ENCODE assay signal across 11 cellular contexts in genomic region chr1:194102607-194103006, GRCh38.
DNase-seq lines count a peak whose midpoint lies in the region; ATAC-seq and TF ChIP-seq lines count a peak whose summit lies in the region.
"Had no signal": no experiment of that assay in that cellular context is flagged by ENCODE, and none has a peak within 500 bp of the region (broad histone marks: within the 10 kb centered on the region; RNA-seq: fewer than 3 reads in every experiment).

No MANE protein-coding gene starts in this region.

- no peaks in the 10 kb centered on the region for H3K9me2 ChIP-seq in OCI-LY7 (ENCODE audit: insufficient read depth, low read length)

- intact Hi-C loops in OCI-LY7 (cut with micrococcal nuclease; ENCODE audit: unreplicated experiment) (loop anchor here (1.0 kb wide), 1 partner anchor 193 kb away; no protein-coding TSS in a partner anchor), sigmoid colon (cut with DNase I) (no loop called here)

- H3K4me3 ChIP-seq in OCI-LY7 (ENCODE audit: low read depth, low read length, poor library complexity, severe bottlenecking) = no peak overlapping the region
- H3K4me3 ChIP-seq in foreskin fibroblast (ENCODE audit: low read depth in 1 of 2, low read length in 2 of 2) = no peak overlapping the region
- no peak overlapping the region for H3K4me3 ChIP-seq in sigmoid colon
- no peak overlapping the region for H3K4me3 ChIP-seq in upper lobe of left lung
- H3K4me3 ChIP-seq: skin epidermis had no signal

- no peak overlapping the region for H3K4me2 ChIP-seq in OCI-LY7 (ENCODE audit: low read length)

- DNase-seq in H4 (ENCODE audit: low spot score) (peak; percentile 11), OCI-LY7 (ENCODE audit: low spot score) (peak; percentile 61), foreskin fibroblast (peak in 1 of 2 donors; percentile 12), sigmoid colon (no peak), upper lobe of left lung (no peak), SHP77 (lab: John Stamatoyannopoulos, UW) (no peak)
- DNase-seq: erythroblast, NCI-H1048 had no signal

- POLR2A ChIA-PET in OCI-LY7 (lab: Charles Lee) = interaction anchor here (2.6 kb wide), 1 partner anchor 11 kb away, joined by 8 read pairs; no protein-coding TSS in a partner anchor

- H4K20me1 ChIP-seq in OCI-LY7 (ENCODE audit: insufficient read depth, low read length) = no peaks in the 10 kb centered on the region

- no peak for TF ChIP-seq EP300 in sigmoid colon (IDR thresholded peaks at IDR 0.05)
- TF ChIP-seq EP300 in upper lobe of left lung (IDR thresholded peaks at IDR 0.05) = no peak

- CTCF ChIA-PET in OCI-LY7 (lab: Charles Lee; ENCODE audit: unreplicated experiment) = no interaction called here

- H3K27ac ChIP-seq in C4-2B (no peak overlapping the region), OCI-LY7 (ENCODE audit: low read depth, low read length, poor library complexity, severe bottlenecking) (no peak overlapping the region), sigmoid colon (no peak overlapping the region), upper lobe of left lung (no peak overlapping the region)
- H3K27ac ChIP-seq: skin epidermis had no signal

- H3K4me1 ChIP-seq in OCI-LY7 (ENCODE audit: insufficient read depth, low read length, poor library complexity, severe bottlenecking) (no peaks in the 10 kb centered on the region), sigmoid colon (no peaks in the 10 kb centered on the region), upper lobe of left lung (no peaks in the 10 kb centered on the region)

- H3K36me3 ChIP-seq in OCI-LY7 (ENCODE audit: insufficient read depth, low read length) = no peaks in the 10 kb centered on the region
- no peaks in the 10 kb centered on the region for H3K36me3 ChIP-seq in sigmoid colon
- no peaks in the 10 kb centered on the region for H3K36me3 ChIP-seq in upper lobe of left lung

- 63 to 71% methylated on average over 2 of the region's 2 CpGs for WGBS in sigmoid colon, 2 donors
- 68 to 72% methylated on average over 2 of the region's 2 CpGs for WGBS in upper lobe of left lung, 2 donors

- H3K9me3 ChIP-seq in OCI-LY7 (ENCODE audit: low read length) (no peaks in the 10 kb centered on the region), sigmoid colon (no peaks in the 10 kb centered on the region), upper lobe of left lung (no peaks in the 10 kb centered on the region)

- H3K79me2 ChIP-seq in OCI-LY7 (ENCODE audit: insufficient read depth, low read depth, low read length) = no peaks in the 10 kb centered on the region

- H3K27me3 ChIP-seq in sigmoid colon (no peaks in the 10 kb centered on the region), upper lobe of left lung (no peaks in the 10 kb centered on the region)

- H2AFZ ChIP-seq in OCI-LY7 (ENCODE audit: low read length) = no peak overlapping the region; the same call in 1 of the 2 replicates

- no peak for ATAC-seq in HG03521 (IDR thresholded peaks at IDR 0.05; ENCODE audit: unreplicated experiment)
- no peak for ATAC-seq in upper lobe of left lung (ENCODE audit: low FRiP score in 2 of 2)

- no TSS peak for BruUV-seq in OCI-LY7 (replicated peaks; lab: Mats Ljungman, UMichigan)

- TF ChIP-seq POLR2A in sigmoid colon (IDR thresholded peaks at IDR 0.05) (no peak), upper lobe of left lung (IDR thresholded peaks at IDR 0.05) (no peak)

- TF ChIP-seq CTCF in C4-2B (conservative IDR thresholded peaks at IDR 0.05) (peak; percentile 48), OCI-LY7 (conservative IDR thresholded peaks at IDR 0.05; ENCODE audit: low read length) (peak; percentile 75), foreskin fibroblast (IDR thresholded peaks at IDR 0.05; ENCODE audit: low read depth, low read length) (peak; percentile 26), sigmoid colon (IDR thresholded peaks at IDR 0.05) (no peak), upper lobe of left lung (IDR thresholded peaks at IDR 0.05) (no peak)

Comparison
In these comparisons a context has a peak if more than half of its experiments do, and no peak if none do; other contexts are left out.
1. CTCF ChIP-seq: peak in C4-2B (single experiment), OCI-LY7 (single experiment) and foreskin fibroblast (single experiment); none in sigmoid colon (0 of 4) and upper lobe of left lung (0 of 6).
2. DNase-seq: peak in H4 (single experiment) and OCI-LY7 (single experiment); none in sigmoid colon (single experiment), upper lobe of left lung (0 of 2) and SHP77 (0 of 2).